Comparison of ENCODE assay signal across 26 cellular contexts in genomic region chr14:91075553-91075952, GRCh38.
"Had no signal": no experiment of that assay in that cellular context is flagged by ENCODE, and none has a peak within 500 bp of the region (broad histone marks: within the 10 kb centered on the region; RNA-seq: fewer than 3 reads in every experiment).

No MANE protein-coding gene starts in this region.

- H3K27ac ChIP-seq: left lung, lower lobe of right lung, neural progenitor cell, ovary, right atrium auricular region, right lobe of liver, testis, thyroid gland, upper lobe of right lung had no signal

- H3K36me3 ChIP-seq: left lung, lower lobe of right lung, neural progenitor cell, ovary, right atrium auricular region, right lobe of liver, stomach, thyroid gland, upper lobe of right lung had no signal

- H3K36me3 Mint-ChIP-seq: natural killer cell, neural progenitor cell had no signal

- H3K9me3 ChIP-seq: left lung, lower lobe of right lung, ovary, right atrium auricular region, right lobe of liver, stomach, testis, thyroid gland, upper lobe of right lung had no signal

- H3K9me3 Mint-ChIP-seq: natural killer cell, neural progenitor cell had no signal

- DNase-seq: hippocampal formation; kidney glomerular epithelial cell; left cardiac atrium; left lung; lower lobe of right lung; mammary epithelial cell; mesenchymal stem cell; naive B cell; natural killer cell; nephron progenitor cell; ovary; right lobe of liver; stimulated activated CD4-positive, alpha-beta T cell treated with anti-CD3 and anti-CD28 coated beads, Interleukin-1b, Interleukin-23, amount 100 ng/mL, for 48 hours; stimulated activated CD4-positive, alpha-beta T cell treated with anti-CD3 and anti-CD28 coated beads, Interleukin-2, amount 100 ng/mL, for 48 hours; stimulated activated CD4-positive, alpha-beta T cell treated with anti-CD3 and anti-CD28 coated beads, Interleukin-4, amount 100 ng/mL, for 4 hours; stimulated activated naive B cell treated with anti-CD40 and anti-IgM and Interleukin-4, amounts not matched to agents 10 μg/mL and 1 μg/mL and 100 μg/mL, for 72 hours; stimulated activated naive CD8-positive, alpha-beta T cell treated with anti-CD3 and anti-CD28 coated beads, Interleukin-15, Interleukin-2, amounts not matched to agents 100 U/mL and 50 U/mL, for 24 hours; stomach; testis; thyroid gland; trophoblast cell; upper lobe of right lung had no signal

- ATAC-seq: left cardiac atrium; left lung; lower lobe of right lung; natural killer cell; right lobe of liver; stimulated activated naive B cell treated with anti-CD40 and anti-IgM and Interleukin-4, amounts not matched to agents 10 μg/mL and 1 μg/mL and 100 μg/mL, for 72 hours; stimulated activated naive CD8-positive, alpha-beta T cell treated with anti-CD3 and anti-CD28 coated beads, Interleukin-15, Interleukin-2, amounts not matched to agents 100 U/mL and 50 U/mL, for 24 hours; upper lobe of right lung had no signal

- H3K4me3 ChIP-seq: left lung, lower lobe of right lung, neural progenitor cell, ovary, right atrium auricular region, right lobe of liver, smooth muscle cell, stomach, testis, thyroid gland, upper lobe of right lung had no signal

- H3K4me3 Mint-ChIP-seq: naive B cell; nephron progenitor cell; neural progenitor cell; stimulated activated naive B cell treated with anti-CD40 and anti-IgM and Interleukin-4, amounts not matched to agents 10 μg/mL and 1 μg/mL and 100 μg/mL, for 72 hours had no signal

- H3K27me3 ChIP-seq: left lung, neural progenitor cell, ovary, right atrium auricular region, right lobe of liver, stomach, testis, thyroid gland, upper lobe of right lung had no signal

- H3K4me1 ChIP-seq: left lung, lower lobe of right lung, right atrium auricular region, right lobe of liver, stomach, thyroid gland, upper lobe of right lung had no signal

- H3K27me3 Mint-ChIP-seq: naive B cell; progenitor cell of endocrine pancreas; stimulated activated naive B cell treated with anti-CD40 and anti-IgM and Interleukin-4, amounts not matched to agents 10 μg/mL and 1 μg/mL and 100 μg/mL, for 72 hours had no signal

- H3K27ac Mint-ChIP-seq: nephron progenitor cell; neural progenitor cell; progenitor cell of endocrine pancreas; stimulated activated naive B cell treated with anti-CD40 and anti-IgM and Interleukin-4, amounts not matched to agents 10 μg/mL and 1 μg/mL and 100 μg/mL, for 72 hours had no signal
